ENCODE assay signal across 8 cellular contexts in genomic region chr6:143451531-143451930, GRCh38. TPM values are rescaled to one million over a fixed set of nuclear protein-coding genes. Genes with fewer than 3 reads are reported as not detected.
A peak's percentile ranks its signal among the peaks of the same experiment; 100 is the strongest.
DNase-seq lines count a peak whose midpoint lies in the region; ATAC-seq and TF ChIP-seq lines count a peak whose summit lies in the region.

No MANE protein-coding gene starts in this region.

- peak overlapping the region; percentile 80 for H3K4me3 ChIP-seq in CD8-positive, alpha-beta memory T cell (ENCODE audit: low read length)
- H3K4me3 ChIP-seq in MG63: peak overlapping the region; percentile 84

- H3K4me3 Mint-ChIP-seq in CD8-positive, alpha-beta memory T cell: peak overlapping the region; percentile 92 to 100 (median 96)
- peak overlapping the region; percentile 100 for H3K4me3 Mint-ChIP-seq in neural crest cell

- POLR2A ChIA-PET in CD8-positive, alpha-beta memory T cell (lab: Charles Lee): no interaction called here

- H3K9me3 ChIP-seq in CD8-positive, alpha-beta memory T cell (ENCODE audit: low read length): no peaks in the 10 kb centered on the region
- no peaks in the 10 kb centered on the region for H3K9me3 ChIP-seq in MG63

- no peaks in the 10 kb centered on the region for H3K9me3 Mint-ChIP-seq in CD8-positive, alpha-beta memory T cell
- H3K9me3 Mint-ChIP-seq in neural crest cell: no peaks in the 10 kb centered on the region

- no peaks in the 10 kb centered on the region for H3K27me3 ChIP-seq in CD8-positive, alpha-beta memory T cell (ENCODE audit: insufficient read depth, low read length, poor library complexity, severe bottlenecking)
- H3K27me3 ChIP-seq in MG63: no peaks in the 10 kb centered on the region

- CTCF ChIA-PET in CD8-positive, alpha-beta memory T cell (lab: Charles Lee): interaction anchor here (1.1 kb wide), 1 partner anchor 24 kb away, joined by 3 read pairs; no protein-coding TSS in a partner anchor

- H3K27ac Mint-ChIP-seq in CD8-positive, alpha-beta memory T cell: peak overlapping the region; percentile 87 to 98 (median 96)
- no peak overlapping the region for H3K27ac Mint-ChIP-seq in neural crest cell (ENCODE audit: unreplicated experiment)

- H3K27ac ChIP-seq in CD8-positive, alpha-beta memory T cell (ENCODE audit: low read depth, low read length): peak overlapping the region; percentile 71

- ATAC-seq in HG03469 (IDR thresholded peaks at IDR 0.05; ENCODE audit: unreplicated experiment): no peak
- no peak for ATAC-seq in GM21786 (IDR thresholded peaks at IDR 0.05; ENCODE audit: unreplicated experiment)
- ATAC-seq in GM18858 (IDR thresholded peaks at IDR 0.05; ENCODE audit: unreplicated experiment): no peak
- no peak for ATAC-seq in GM18498 (IDR thresholded peaks at IDR 0.05; ENCODE audit: unreplicated experiment)

- peaks cover 51 to 64% (median 64%) of the 10 kb centered on the region in 3 donors for H3K4me1 Mint-ChIP-seq in CD8-positive, alpha-beta memory T cell
- peaks cover 26% of the 10 kb centered on the region for H3K4me1 Mint-ChIP-seq in neural crest cell

- peaks cover 26% of the 10 kb centered on the region for H3K4me1 ChIP-seq in CD8-positive, alpha-beta memory T cell (ENCODE audit: insufficient read depth, low read length)

- H3K36me3 Mint-ChIP-seq in CD8-positive, alpha-beta memory T cell: peaks cover 0 to 27% (median 7%) of the 10 kb centered on the region in 3 donors
- H3K36me3 Mint-ChIP-seq in neural crest cell (ENCODE audit: low read depth): no peaks in the 10 kb centered on the region

- no peak for TF ChIP-seq CTCF in neural crest cell (conservative IDR thresholded peaks at IDR 0.05)

- no peaks in the 10 kb centered on the region for H3K36me3 ChIP-seq in CD8-positive, alpha-beta memory T cell (ENCODE audit: insufficient read depth, low read length)
- H3K36me3 ChIP-seq in MG63: no peaks in the 10 kb centered on the region

- DNase-seq in CD8-positive, alpha-beta memory T cell: no peak
- no peak for DNase-seq in MG63
- DNase-seq in dedifferentiated amniotic fluid mesenchymal stem cell (ENCODE audit: extremely low spot score): peak; percentile 26
- DNase-seq in neural crest cell (ENCODE audit: low read depth, low spot score): no peak

- H3K27me3 Mint-ChIP-seq in CD8-positive, alpha-beta memory T cell: no peaks in the 10 kb centered on the region
- H3K27me3 Mint-ChIP-seq in neural crest cell (ENCODE audit: low read depth): no peaks in the 10 kb centered on the region

RNA-seq across cellular contexts. Expression of gene PEX3, which starts 0.9 kb away (rescaled TPM):
- 10 to 100 TPM; 18.0 to 23.6 TPM for total RNA-seq in CD8-positive, alpha-beta memory T cell
- polyA plus RNA-seq in CD8-positive, alpha-beta memory T cell: 20.4 TPM
- 13.6 and 24.8 TPM in 2 replicates for total RNA-seq in MG63 (2014; rRNA removed; shearing (Covaris generic); ENCODE audit: low replicate concordance)
- 12.1 and 12.6 TPM in 2 replicates for total RNA-seq in neural crest cell

RNA-seq across cellular contexts. Expression of gene ADAT2, which starts 1.0 kb away (rescaled TPM):
- total RNA-seq in CD8-positive, alpha-beta memory T cell: 10 to 100 TPM; 19.6 to 20.6 TPM
- 0.89 TPM for polyA plus RNA-seq in CD8-positive, alpha-beta memory T cell
- 2.6 and 3.0 TPM in 2 replicates for total RNA-seq in MG63 (2014; rRNA removed; shearing (Covaris generic); ENCODE audit: low replicate concordance)
- 10.1 and 11.3 TPM in 2 replicates for total RNA-seq in neural crest cell

RNA-seq across cellular contexts. Expression of gene FUCA2, which starts 60.0 kb away (rescaled TPM):
- total RNA-seq in CD8-positive, alpha-beta memory T cell: 10 to 100 TPM; 12.3 to 13.2 TPM
- polyA plus RNA-seq in CD8-positive, alpha-beta memory T cell: 14.2 TPM
- 45.9 and 69.0 TPM in 2 replicates for total RNA-seq in MG63 (2014; rRNA removed; shearing (Covaris generic); ENCODE audit: low replicate concordance)
- total RNA-seq in neural crest cell: 48.9 and 52.3 TPM in 2 replicates
